1 cellular context compared by ENCODE assay signal in genomic region chr9:113056191-113057106, GRCh38.
TF ChIP-seq lines count a peak whose summit lies in the region.

Gene ZFP37, minus strand, starts transcription at chr9:113056724. Its CDS starts 36 bp downstream, at chr9:113056688.

TF ChIP-seq in HEK293, 187 proteins besides CTCF, POLR2A, EP300 and RAD21 (continued from another document and continues in another):
- TF ChIP-seq PRDM2 (tag by site-specific recombination; IDR thresholded peaks at IDR 0.05; ENCODE audit: borderline replicate concordance): no peak
- TF ChIP-seq ZBTB49 (tag by site-specific recombination; IDR thresholded peaks at IDR 0.05; ENCODE audit: low read depth): no peak
- no peak for TF ChIP-seq ZNF16 (tag by site-specific recombination; IDR thresholded peaks at IDR 0.05; ENCODE audit: low read depth)
- no peak for TF ChIP-seq ZNF292 (tag by site-specific recombination; IDR thresholded peaks at IDR 0.05; ENCODE audit: borderline replicate concordance, low read depth)
- 0 out of 2 replicates have a peak, but pooled peaks have one; percentile 18 for TF ChIP-seq ZBTB8A (tag by site-specific recombination; IDR thresholded peaks at IDR 0.05)
- no peak for TF ChIP-seq ZSCAN16 (tag by site-specific recombination; IDR thresholded peaks at IDR 0.05)
- TF ChIP-seq ZNF654 (tag by site-specific recombination; IDR thresholded peaks at IDR 0.05; ENCODE audit: low read depth): no peak
- no peak for TF ChIP-seq ZNF449 (tag by site-specific recombination; IDR thresholded peaks at IDR 0.05)
- no peak; the same call in 1 of the 2 replicates for TF ChIP-seq ZNF280D (tag by site-specific recombination; IDR thresholded peaks at IDR 0.05)
- no peak for TF ChIP-seq ZNF175 (tag by site-specific recombination; IDR thresholded peaks at IDR 0.05)
- no peak for TF ChIP-seq ZNF837 (tag by site-specific recombination; IDR thresholded peaks at IDR 0.05)
- TF ChIP-seq YY1 (tag by site-specific recombination; IDR thresholded peaks at IDR 0.05): peak; percentile 99
- TF ChIP-seq ZNF677 (tag by site-specific recombination; IDR thresholded peaks at IDR 0.05): no peak
- TF ChIP-seq KLF1 (tag by site-specific recombination; IDR thresholded peaks at IDR 0.05): no peak; the same call in 1 of the 2 replicates
- no peak for TF ChIP-seq ZFP37 (tag by site-specific recombination; IDR thresholded peaks at IDR 0.05)
- TF ChIP-seq ZNF266 (tag by site-specific recombination; IDR thresholded peaks at IDR 0.05; ENCODE audit: low read depth): no peak
- TF ChIP-seq HOXC10 (CRISPR knock-in tag; IDR thresholded peaks at IDR 0.05): no peak
- peak; percentile 31; the same call in 1 of the 2 replicates for TF ChIP-seq ZNF610 (tag by site-specific recombination; IDR thresholded peaks at IDR 0.05; ENCODE audit: borderline replicate concordance)
- 0 out of 2 replicates have a peak, but pooled peaks have one; percentile 19 for TF ChIP-seq PRDM4 (tag by site-specific recombination; IDR thresholded peaks at IDR 0.05)
- TF ChIP-seq ZBTB7A (tag by site-specific recombination; IDR thresholded peaks at IDR 0.05; ENCODE audit: low read depth): no peak
- TF ChIP-seq HOXA7 (CRISPR knock-in tag; IDR thresholded peaks at IDR 0.05; ENCODE audit: borderline replicate concordance): no peak
- no peak for TF ChIP-seq KLF16 (tag by site-specific recombination; IDR thresholded peaks at IDR 0.05)
- TF ChIP-seq PRDM6 (tag by site-specific recombination; IDR thresholded peaks at IDR 0.05): no peak
- no peak for TF ChIP-seq ZNF768 (tag by site-specific recombination; IDR thresholded peaks at IDR 0.05)
- TF ChIP-seq ZNF558 (tag by site-specific recombination; IDR thresholded peaks at IDR 0.05): no peak
- TF ChIP-seq PATZ1 (tag by site-specific recombination; IDR thresholded peaks at IDR 0.05): no peak
- no peak for TF ChIP-seq SALL2 (tag by site-specific recombination; IDR thresholded peaks at IDR 0.05; ENCODE audit: borderline replicate concordance)
- no peak for TF ChIP-seq SCRT1 (tag by site-specific recombination; IDR thresholded peaks at IDR 0.05; ENCODE audit: borderline replicate concordance)
- no peak for TF ChIP-seq AEBP2 (tag by site-specific recombination; IDR thresholded peaks at IDR 0.05; ENCODE audit: borderline replicate concordance)
- TF ChIP-seq HIC1 (tag by site-specific recombination; IDR thresholded peaks at IDR 0.05): no peak
- no peak for TF ChIP-seq ZNF529 (tag by site-specific recombination; IDR thresholded peaks at IDR 0.05; ENCODE audit: insufficient replicate concordance)
- TF ChIP-seq ZFHX2 (tag by site-specific recombination; conservative IDR thresholded peaks at IDR 0.05): no peak
